ENCODE assay signal across 8 cellular contexts in the genomic region with DNA sequence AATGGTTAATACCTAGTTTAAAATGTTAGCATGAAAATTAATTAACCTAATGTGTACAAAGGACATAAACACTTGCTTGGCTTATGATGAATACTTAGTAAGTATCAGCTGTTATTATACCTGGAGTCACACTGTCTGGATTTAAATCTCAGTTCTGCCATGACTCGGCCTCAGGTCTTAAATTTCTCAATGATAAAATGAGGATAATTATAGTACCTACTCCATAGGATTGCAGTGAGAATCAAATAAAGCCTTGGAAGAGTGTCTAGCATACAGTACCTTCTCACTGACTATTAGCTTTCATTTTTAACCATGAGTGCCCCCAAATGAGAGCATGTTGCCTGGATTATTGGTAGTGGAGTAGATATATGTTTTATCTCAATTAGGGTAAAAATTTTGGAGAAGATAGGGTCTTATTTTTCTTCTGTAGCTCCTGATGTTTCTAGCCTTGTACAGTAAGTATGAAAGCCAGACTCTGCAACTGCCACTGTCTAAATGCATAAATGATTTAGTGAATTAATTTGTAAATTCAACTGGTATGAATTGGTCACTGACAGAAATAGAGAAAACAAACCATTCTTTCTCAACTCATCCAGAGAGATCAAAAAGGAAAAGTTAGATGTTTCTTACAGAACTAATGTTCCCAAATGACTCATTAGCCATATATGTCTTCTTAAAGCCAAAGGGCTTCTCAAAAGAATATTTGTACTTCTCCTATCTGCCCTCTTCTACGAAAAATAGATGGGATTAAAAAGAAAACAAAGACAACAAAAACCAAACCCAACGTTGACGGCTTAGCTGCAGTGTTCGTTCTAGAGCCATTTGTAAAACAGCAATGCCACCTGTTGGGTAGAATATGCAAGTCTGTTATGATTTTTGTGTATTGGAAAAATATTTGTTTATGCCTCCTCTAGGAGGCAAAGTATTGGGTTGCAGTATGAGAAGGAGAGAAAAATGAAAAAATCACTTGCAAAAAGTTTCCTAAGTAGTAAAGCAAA. TPM values are rescaled to one million over a fixed set of nuclear protein-coding genes. Genes with fewer than 3 reads are reported as not detected.
DNase-seq lines count a peak whose midpoint lies in the region; ATAC-seq and TF ChIP-seq lines count a peak whose summit lies in the region.
"Had no signal": no experiment of that assay in that cellular context is flagged by ENCODE, and none has a peak within 500 bp of the region (broad histone marks: within the 10 kb centered on the region; RNA-seq: fewer than 3 reads in every experiment).

No MANE protein-coding gene starts in this region.

- peaks cover 7% of the 10 kb centered on the region for H3K9me3 Mint-ChIP-seq in neural crest cell
- no peaks in the 10 kb centered on the region for H3K9me3 Mint-ChIP-seq in activated T-cell treated with anti-CD3 and anti-CD28 coated beads, Interleukin-2, amount 50 U/mL, for 72 hours
- H3K9me3 Mint-ChIP-seq: T-helper 1 cell treated with Interleukin-12 subunit alpha and Interleukin-12 subunit beta and Interleukin-4 antibody, amounts not matched to agents 30 μg/mL and 1 μg/mL, for 36 hours had no signal

- no peak overlapping the region for H3K4me3 Mint-ChIP-seq in neural crest cell
- H3K4me3 Mint-ChIP-seq in activated T-cell treated with anti-CD3 and anti-CD28 coated beads, Interleukin-2, amount 50 U/mL, for 72 hours, result no peak overlapping the region
- H3K4me3 Mint-ChIP-seq: T-helper 1 cell treated with Interleukin-12 subunit alpha and Interleukin-12 subunit beta and Interleukin-4 antibody, amounts not matched to agents 30 μg/mL and 1 μg/mL, for 36 hours had no signal

- peaks cover 9% of the 10 kb centered on the region for H3K4me1 Mint-ChIP-seq in neural crest cell
- H3K4me1 Mint-ChIP-seq in activated T-cell treated with anti-CD3 and anti-CD28 coated beads, Interleukin-2, amount 50 U/mL, for 72 hours (ENCODE audit: low read depth), result no peaks in the 10 kb centered on the region

- DNase-seq in GM13977 (ENCODE audit: low spot score), result peak; percentile 21
- peak; percentile 62 for DNase-seq in NAMALWA (ENCODE audit: low spot score)
- peak; percentile 79 for DNase-seq in choroid plexus epithelial cell (ENCODE audit: low read depth)
- no peak for DNase-seq in neural crest cell (ENCODE audit: low read depth, low spot score)
- no peak for DNase-seq in activated T-cell treated with anti-CD3 and anti-CD28 coated beads, Interleukin-2, amount 50 U/mL, for 72 hours
- no peak for DNase-seq in GF-D8 (lab: John Stamatoyannopoulos, UW)
- DNase-seq in activated naive CD4-positive, alpha-beta T cell (lab: John Stamatoyannopoulos, UW), result no peak

- H3K36me3 Mint-ChIP-seq in neural crest cell (ENCODE audit: low read depth), result no peaks in the 10 kb centered on the region
- H3K36me3 Mint-ChIP-seq in activated T-cell treated with anti-CD3 and anti-CD28 coated beads, Interleukin-2, amount 50 U/mL, for 72 hours (ENCODE audit: insufficient read depth in 2 of 2), result no peaks in the 10 kb centered on the region

- peak; percentile 73 for TF ChIP-seq CTCF in GM13977 (IDR thresholded peaks at IDR 0.05; ENCODE audit: extremely low read depth, insufficient read depth, missing control alignments)
- TF ChIP-seq CTCF in choroid plexus epithelial cell (conservative IDR thresholded peaks at IDR 0.05; ENCODE audit: low read depth, low read length), result peak; percentile 70
- TF ChIP-seq CTCF in neural crest cell (conservative IDR thresholded peaks at IDR 0.05), result peak; percentile 70

- no peak overlapping the region for H3K27ac Mint-ChIP-seq in neural crest cell (ENCODE audit: unreplicated experiment)
- no peak overlapping the region for H3K27ac Mint-ChIP-seq in activated T-cell treated with anti-CD3 and anti-CD28 coated beads, Interleukin-2, amount 50 U/mL, for 72 hours
- H3K27ac Mint-ChIP-seq: T-helper 1 cell treated with Interleukin-12 subunit alpha and Interleukin-12 subunit beta and Interleukin-4 antibody, amounts not matched to agents 30 μg/mL and 1 μg/mL, for 36 hours had no signal

- H3K27me3 Mint-ChIP-seq in neural crest cell (ENCODE audit: low read depth), result no peaks in the 10 kb centered on the region
- H3K27me3 Mint-ChIP-seq in activated T-cell treated with anti-CD3 and anti-CD28 coated beads, Interleukin-2, amount 50 U/mL, for 72 hours (ENCODE audit: low read depth), result no peaks in the 10 kb centered on the region

- peak overlapping the region; percentile 20 for H3K4me3 ChIP-seq in choroid plexus epithelial cell (ENCODE audit: low read depth, low read length)

- in situ Hi-C loops in GM13977 (cut with MboI; ENCODE audit: low pct_unique_long_range_greater_than_20kb, low sequenced_read_pairs, unreplicated experiment), result loop anchor here (25.0 kb wide), 2 partner anchors 194 to 944 kb away; no protein-coding TSS in a partner anchor

- ATAC-seq in activated T-cell treated with anti-CD3 and anti-CD28 coated beads, Interleukin-2, amount 50 U/mL, for 72 hours (replicated peaks in 1 of 2), result no peak

RNA-seq across cellular contexts. Expression of a gene that starts 53.8 kb away (rescaled TPM):
- total RNA-seq in neural crest cell, result not detected in 2 replicates
- not detected for total RNA-seq in activated T-cell treated with anti-CD3 and anti-CD28 coated beads, Interleukin-2, amount 50 U/mL, for 72 hours

Comparison
In these comparisons a context has a peak if more than half of its experiments do, and no peak if none do; other contexts are left out.
1. DNase-seq: peak in GM13977 (single experiment), NAMALWA (single experiment) and choroid plexus epithelial cell (single experiment); none in neural crest cell (single experiment), activated T-cell treated with anti-CD3 and anti-CD28 coated beads, Interleukin-2, amount 50 U/mL, for 72 hours (0 of 2), GF-D8 (single experiment) and activated naive CD4-positive, alpha-beta T cell (0 of 4).
2. Peak in every context shown above with its lines, with median percentiles within 50 percentile points of each other: CTCF ChIP-seq.